8 cellular contexts compared by ENCODE assay signal in genomic region chr17:38509008-38509771, GRCh38.
DNase-seq lines count a peak whose midpoint lies in the region; ATAC-seq and TF ChIP-seq lines count a peak whose summit lies in the region.

No MANE protein-coding gene starts in this region.

- H3K4me1 ChIP-seq in GM23338 (ENCODE audit: insufficient read depth) = peaks cover 31% of the 10 kb centered on the region
- H3K4me1 ChIP-seq in upper lobe of right lung = no peaks in the 10 kb centered on the region

- H3K9me2 ChIP-seq in GM23338 (ENCODE audit: insufficient read depth) = no peaks in the 10 kb centered on the region

- H3K9me3 Mint-ChIP-seq in GM23338 = 0 out of 3 replicates have a peak, but pooled peaks cover 4% of the 10 kb centered on the region
- H3K9me3 Mint-ChIP-seq in activated naive CD4-positive, alpha-beta T cell treated with anti-CD3 and anti-CD28 coated beads, Interleukin-2, amount 50 U/mL, for 72 hours = no peaks in the 10 kb centered on the region

- TF ChIP-seq CTCF in 22Rv1 (IDR thresholded peaks at IDR 0.05) (peak; percentile 84), GM23338 (conservative IDR thresholded peaks at IDR 0.05; ENCODE audit: low read depth in 2 of 2) (peak; percentile 72 to 78), upper lobe of right lung (IDR thresholded peaks at IDR 0.05) (peak; percentile 57)

- ATAC-seq in GM23338 = peak; percentile 70
- ATAC-seq in activated naive CD4-positive, alpha-beta T cell treated with anti-CD3 and anti-CD28 coated beads, Interleukin-2, amount 50 U/mL, for 72 hours = peak; percentile 80 to 91
- ATAC-seq in upper lobe of right lung = peak; percentile 70
- no peak for ATAC-seq in HG03280 (IDR thresholded peaks at IDR 0.05; ENCODE audit: unreplicated experiment)

- H3K27ac ChIP-seq in 22Rv1 = 0 out of 2 replicates have a peak overlapping the region, but pooled peaks have one; percentile 35
- peak overlapping the region; percentile 89 for H3K27ac ChIP-seq in GM23338 (ENCODE audit: low read depth)
- H3K27ac ChIP-seq in SK-N-MC = no peak overlapping the region
- H3K27ac ChIP-seq in upper lobe of right lung = no peak overlapping the region

- H4K20me1 ChIP-seq in GM23338 (replicated peaks; ENCODE audit: insufficient read depth) = no peaks in the 10 kb centered on the region; the same call in 1 of the 2 replicates

- peaks cover 49% of the 10 kb centered on the region for H3K27me3 Mint-ChIP-seq in GM23338 (ENCODE audit: insufficient read depth, low read depth, poor library complexity)

- H3K36me3 Mint-ChIP-seq in GM23338 (ENCODE audit: low read depth) = peaks cover 28% of the 10 kb centered on the region
- H3K36me3 Mint-ChIP-seq in activated naive CD4-positive, alpha-beta T cell treated with anti-CD3 and anti-CD28 coated beads, Interleukin-2, amount 50 U/mL, for 72 hours = peaks cover 0 to 6% of the 10 kb centered on the region in 2 donors

- peak overlapping the region; percentile 85 for H3K27ac Mint-ChIP-seq in GM23338
- peak overlapping the region; percentile 5 to 91 for H3K27ac Mint-ChIP-seq in activated naive CD4-positive, alpha-beta T cell treated with anti-CD3 and anti-CD28 coated beads, Interleukin-2, amount 50 U/mL, for 72 hours

- H3K4me2 ChIP-seq in GM23338 = peak overlapping the region; percentile 90

- H3K4me3 ChIP-seq in GM23338 (peak overlapping the region; percentile 61), SK-N-MC (peak overlapping the region; percentile 59), upper lobe of right lung (no peak overlapping the region)

- no peaks in the 10 kb centered on the region for H3K79me2 ChIP-seq in GM23338 (replicated peaks; ENCODE audit: insufficient read depth)

- no peaks in the 10 kb centered on the region for H3K9me3 ChIP-seq in SK-N-MC (ENCODE audit: low read depth, low read length)
- H3K9me3 ChIP-seq in upper lobe of right lung = no peaks in the 10 kb centered on the region

- no peak overlapping the region for H2AFZ ChIP-seq in GM23338

- intact Hi-C loops in head of caudate nucleus (cut with DNase I) = no loop called here
- intact Hi-C loops in upper lobe of right lung (cut with DNase I) = no loop called here

- H3K27me3 ChIP-seq in GM23338 (ENCODE audit: insufficient read depth) (peaks cover 21% of the 10 kb centered on the region), upper lobe of right lung (peaks cover 6% of the 10 kb centered on the region)

- peak overlapping the region; percentile 73 for H3K4me3 Mint-ChIP-seq in GM23338

- H3K36me3 ChIP-seq in GM23338 (ENCODE audit: insufficient read depth) (no peaks in the 10 kb centered on the region), SK-N-MC (ENCODE audit: insufficient read depth, low read length) (no peaks in the 10 kb centered on the region; the same call in 1 of the 2 replicates), upper lobe of right lung (peaks cover 16% of the 10 kb centered on the region)

- DNase-seq in GM23338 (ENCODE audit: low spot score) (peak; percentile 99), SK-N-MC (ENCODE audit: low read depth, low spot score) (peak; percentile 24), head of caudate nucleus (peak; percentile 64 to 90 (median 78)), pons (ENCODE audit: low spot score) (peak; percentile 89), upper lobe of right lung (peak; percentile 82)
- peak in 1 of 2 donors; percentile 82 for DNase-seq in activated naive CD4-positive, alpha-beta T cell treated with anti-CD3 and anti-CD28 coated beads, Interleukin-2, amount 50 U/mL, for 72 hours (ENCODE audit: low spot score in 2 of 2)

- H3F3A ChIP-seq in GM23338 (replicated peaks; ENCODE audit: low read depth) = peaks cover 35% of the 10 kb centered on the region

- no peak overlapping the region for H3K9ac ChIP-seq in SK-N-MC (ENCODE audit: insufficient read length)

- H3K4me1 Mint-ChIP-seq in GM23338 = peaks cover 42% of the 10 kb centered on the region

TF ChIP-seq in GM23338, 12 proteins besides CTCF, POLR2A, EP300 and RAD21:
- TF ChIP-seq CREB1 (CRISPR knock-in tag; IDR thresholded peaks at IDR 0.05; ENCODE audit: low read depth) (peak; percentile 69), POLR2AphosphoS5 (IDR thresholded peaks at IDR 0.05; ENCODE audit: low read depth) (peak; percentile 65), JUNB (IDR thresholded peaks at IDR 0.05; ENCODE audit: unreplicated experiment) (no peak), ZNF331 (CRISPR knock-in tag; IDR thresholded peaks at IDR 0.05; ENCODE audit: low read depth) (no peak), EZH2 (IDR thresholded peaks at IDR 0.05; ENCODE audit: low read depth, unreplicated experiment) (no peak)

Comparison
In these comparisons a context has a peak if more than half of its experiments do, and no peak if none do; other contexts are left out.
1. H3K27ac ChIP-seq: peak in 22Rv1 (single experiment) and GM23338 (single experiment); none in SK-N-MC (single experiment) and upper lobe of right lung (single experiment).
2. Peak in every context shown above with its lines, with median percentiles within 50 percentile points of each other: CTCF ChIP-seq.